27 cellular contexts compared by ENCODE assay signal in the genomic region with DNA sequence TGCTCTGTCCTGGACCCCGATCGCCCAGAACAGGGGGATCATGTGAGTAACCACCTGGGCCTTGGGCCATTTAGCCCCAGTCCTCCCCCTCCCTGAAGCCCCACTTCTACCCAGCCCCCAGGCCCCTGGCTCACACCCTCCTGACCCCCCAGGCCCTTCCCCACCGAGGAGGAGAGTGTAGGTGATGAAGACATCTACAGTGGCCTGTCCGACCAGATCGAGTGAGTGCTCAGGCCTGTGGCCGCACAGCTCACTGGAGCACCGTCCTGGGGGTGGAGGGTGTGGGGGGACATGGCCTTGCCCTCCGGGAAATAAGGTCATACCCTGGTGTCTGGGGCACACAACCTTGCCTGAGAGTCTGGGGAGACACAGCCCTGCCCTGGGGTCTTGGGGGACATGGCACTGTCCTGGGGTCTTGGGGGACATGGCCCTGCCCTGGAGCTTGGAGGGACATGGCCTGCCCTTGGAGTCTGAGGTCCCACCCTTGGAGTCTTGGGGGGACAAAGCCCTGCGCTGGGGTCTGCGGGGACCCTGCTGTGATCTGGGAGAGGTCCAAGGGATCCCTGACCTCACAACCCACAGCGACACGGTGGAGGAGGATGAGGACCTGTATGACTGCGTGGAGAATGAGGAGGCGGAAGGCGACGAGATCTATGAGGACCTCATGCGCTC. TPM values are rescaled to one million over a fixed set of nuclear protein-coding genes. Genes with fewer than 3 reads are reported as not detected.
"Had no signal": no experiment of that assay in that cellular context is flagged by ENCODE, and none has a peak within 500 bp of the region (broad histone marks: within the 10 kb centered on the region; RNA-seq: fewer than 3 reads in every experiment).

No MANE protein-coding gene starts in this region.

- H3K4me1 ChIP-seq: Peyer's patch, SJSA1 had no signal

- H3K27me3 ChIP-seq: cardiac muscle cell, Peyer's patch, SJSA1 had no signal

- H3K27ac Mint-ChIP-seq: activated CD4-positive, alpha-beta memory T cell treated with anti-CD3 and anti-CD28 coated beads for 36 hours; activated CD4-positive, alpha-beta T cell treated with anti-CD3 and anti-CD28 coated beads, Interleukin-2, amount 10 ng/mL, durations not matched to agents 24 days and 14 days; activated naive CD4-positive, alpha-beta T cell treated with anti-CD3 and anti-CD28 coated beads for 36 hours; activated T-helper 1 cell treated with anti-CD3 and anti-CD28 coated beads, Interleukin-12 subunit alpha, Interleukin-12 subunit beta, Interleukin-2, Interleukin-4 antibody, amounts not matched to agents 30 ng/mL and 10 ng/mL and 1 ng/mL, durations not matched to agents 14 hours and 24 hours and 36 hours; brain; WTC11 had no signal

- H3K9me3 ChIP-seq: Peyer's patch had no signal

- ATAC-seq: SK-N-SH treated with all-trans-retinoic acid at 6 μM for 48 hours, T-helper 17 cell, WTC11 had no signal

- H3K4me1 Mint-ChIP-seq: brain, WTC11 had no signal

- H3K4me3 Mint-ChIP-seq: activated CD4-positive, alpha-beta memory T cell treated with anti-CD3 and anti-CD28 coated beads for 36 hours; activated CD4-positive, alpha-beta T cell treated with anti-CD3 and anti-CD28 coated beads, Interleukin-2, amount 10 ng/mL, durations not matched to agents 24 days and 14 days; activated naive CD4-positive, alpha-beta T cell treated with anti-CD3 and anti-CD28 coated beads for 36 hours; activated T-helper 1 cell treated with anti-CD3 and anti-CD28 coated beads, Interleukin-12 subunit alpha, Interleukin-12 subunit beta, Interleukin-2, Interleukin-4 antibody, amounts not matched to agents 30 ng/mL and 10 ng/mL and 1 ng/mL, durations not matched to agents 14 hours and 24 hours and 36 hours; brain; T-helper 17 cell; WTC11 had no signal

- DNase-seq: activated CD4-positive, alpha-beta memory T cell treated with anti-CD3 and anti-CD28 coated beads for 36 hours; activated CD4-positive, alpha-beta T cell treated with anti-CD3 and anti-CD28 coated beads, Interleukin-2, amount 10 ng/mL, durations not matched to agents 24 days and 14 days; activated CD4-positive, CD25-positive, alpha-beta regulatory T cell treated with anti-CD3 and anti-CD28 coated beads, Interleukin-2, amount 50 U/mL, for 72 hours; activated CD8-positive, alpha-beta memory T cell treated with anti-CD3 and anti-CD28 coated beads, Interleukin-2, amount 50 U/mL, for 4 hours; activated gamma-delta T cell; activated naive CD4-positive, alpha-beta T cell treated with anti-CD3 and anti-CD28 coated beads for 36 hours; amygdala; KG1; NCI-H1048; NCI-H187 treated with DMSO at 0.1 percent for 48 hours; NCI-H2081 treated with DMSO at 0.1 percent for 48 hours; NCI-H446; Right ventricle myocardium superior; SW 1271; T-helper 17 cell; T-helper 9 cell had no signal

- H3K36me3 ChIP-seq: cardiac muscle cell, SJSA1 had no signal

- H3K27me3 Mint-ChIP-seq: activated CD4-positive, alpha-beta memory T cell treated with anti-CD3 and anti-CD28 coated beads for 36 hours; activated CD4-positive, alpha-beta T cell treated with anti-CD3 and anti-CD28 coated beads, Interleukin-2, amount 10 ng/mL, durations not matched to agents 24 days and 14 days; T-helper 17 cell had no signal

- H3K27ac ChIP-seq: cardiac muscle cell, Peyer's patch, RWPE1, SJSA1 had no signal

- H3K4me3 ChIP-seq: cardiac muscle cell, Peyer's patch, SJSA1 had no signal

RNA-seq across cellular contexts. Expression of a gene that starts 49.3 kb away (rescaled TPM):
- total RNA-seq: astrocyte, cardiac muscle cell, LHCN-M2, M059J, SJSA1 had no signal

RNA-seq across cellular contexts. Expression of a gene that starts 54.5 kb away (rescaled TPM):
- total RNA-seq: LHCN-M2, M059J, Right ventricle myocardium superior, SJSA1 had no signal
